ENCODE assay signal across 8 cellular contexts in genomic region chr22:25777870-25778269, GRCh38. TPM values are rescaled to one million over a fixed set of nuclear protein-coding genes. Genes with fewer than 3 reads are reported as not detected.
A peak's percentile ranks its signal among the peaks of the same experiment; 100 is the strongest.
DNase-seq lines count a peak whose midpoint lies in the region; ATAC-seq and TF ChIP-seq lines count a peak whose summit lies in the region.

No MANE protein-coding gene starts in this region.

- no peaks in the 10 kb centered on the region for H3K4me1 ChIP-seq in left lung

- H3K4me3 ChIP-seq in left lung: no peak overlapping the region

- POLR2A ChIA-PET in activated CD8-positive, alpha-beta T cell treated with anti-CD3 and anti-CD28 coated beads for 36 hours (lab: Charles Lee): no interaction called here

- no peak overlapping the region for H3K27ac Mint-ChIP-seq in activated CD8-positive, alpha-beta T cell treated with anti-CD3 and anti-CD28 coated beads for 36 hours
- H3K27ac Mint-ChIP-seq in activated T-helper 17 cell treated with anti-CD3 and anti-CD28 coated beads, Interleukin-2, amount 50 U/mL, for 72 hours: no peak overlapping the region

- peaks cover 0 to 25% of the 10 kb centered on the region in 2 donors for H3K27me3 ChIP-seq in left lung

- no peak for TF ChIP-seq CTCF in activated CD8-positive, alpha-beta T cell treated with anti-CD3 and anti-CD28 coated beads for 36 hours (IDR thresholded peaks at IDR 0.05)
- TF ChIP-seq CTCF in left lung (IDR thresholded peaks at IDR 0.05) (no peak), omental fat pad (IDR thresholded peaks at IDR 0.05) (no peak)

- no peak overlapping the region for H3K27ac ChIP-seq in left lung

- H3K4me1 Mint-ChIP-seq in activated CD8-positive, alpha-beta T cell treated with anti-CD3 and anti-CD28 coated beads for 36 hours (ENCODE audit: low read depth): peaks cover 3% of the 10 kb centered on the region
- H3K4me1 Mint-ChIP-seq in activated T-helper 17 cell treated with anti-CD3 and anti-CD28 coated beads, Interleukin-2, amount 50 U/mL, for 72 hours: peaks cover 3% of the 10 kb centered on the region

- H3K27me3 Mint-ChIP-seq in activated CD8-positive, alpha-beta T cell treated with anti-CD3 and anti-CD28 coated beads for 36 hours: peaks cover 5% of the 10 kb centered on the region
- peaks cover 7% of the 10 kb centered on the region for H3K27me3 Mint-ChIP-seq in activated T-helper 17 cell treated with anti-CD3 and anti-CD28 coated beads, Interleukin-2, amount 50 U/mL, for 72 hours

- H3K36me3 ChIP-seq in left lung: no peaks in the 10 kb centered on the region

- DNase-seq in SIG-M5 treated with dmso at 0.1 percent for 504 hours (lab: John Stamatoyannopoulos, UW; ENCODE audit: unreplicated experiment): peak; percentile 57
- no peak for DNase-seq in SIG-M5 (lab: John Stamatoyannopoulos, UW)
- peak; percentile 62 for DNase-seq in M059J (ENCODE audit: low read depth)
- peak; percentile 37 for DNase-seq in activated CD8-positive, alpha-beta T cell treated with anti-CD3 and anti-CD28 coated beads for 36 hours
- no peak for DNase-seq in left lung
- no peak for DNase-seq in omental fat pad (ENCODE audit: low spot score)

- intact Hi-C loops in activated CD8-positive, alpha-beta T cell treated with anti-CD3 and anti-CD28 coated beads for 36 hours (cut with micrococcal nuclease): loop anchor here (5.0 to 10.0 kb wide), 2 partner anchors 73 to 554 kb away; no protein-coding TSS in a partner anchor
- intact Hi-C loops in left lung (cut with DNase I): no loop called here

- no peak for ATAC-seq in activated CD8-positive, alpha-beta T cell treated with anti-CD3 and anti-CD28 coated beads for 36 hours
- ATAC-seq in left lung (peak; percentile 51), omental fat pad (ENCODE audit: low FRiP score) (no peak), HG03025 (IDR thresholded peaks at IDR 0.05; ENCODE audit: low FRiP score, unreplicated experiment) (no peak)
- no peak for ATAC-seq in activated T-helper 17 cell treated with anti-CD3 and anti-CD28 coated beads, Interleukin-2, amount 50 U/mL, for 72 hours (replicated peaks)

- H3K9me3 ChIP-seq in left lung: no peaks in the 10 kb centered on the region

- H3K4me3 Mint-ChIP-seq in activated CD8-positive, alpha-beta T cell treated with anti-CD3 and anti-CD28 coated beads for 36 hours: no peak overlapping the region
- H3K4me3 Mint-ChIP-seq in activated T-helper 17 cell treated with anti-CD3 and anti-CD28 coated beads, Interleukin-2, amount 50 U/mL, for 72 hours: no peak overlapping the region

- CTCF ChIA-PET in activated CD8-positive, alpha-beta T cell treated with anti-CD3 and anti-CD28 coated beads for 36 hours (lab: Charles Lee): no interaction called here

- H3K36me3 Mint-ChIP-seq in activated CD8-positive, alpha-beta T cell treated with anti-CD3 and anti-CD28 coated beads for 36 hours (ENCODE audit: low read depth): no peaks in the 10 kb centered on the region
- H3K36me3 Mint-ChIP-seq in activated T-helper 17 cell treated with anti-CD3 and anti-CD28 coated beads, Interleukin-2, amount 50 U/mL, for 72 hours (ENCODE audit: low read depth): no peaks in the 10 kb centered on the region

- H3K9me3 Mint-ChIP-seq in activated CD8-positive, alpha-beta T cell treated with anti-CD3 and anti-CD28 coated beads for 36 hours: no peaks in the 10 kb centered on the region
- H3K9me3 Mint-ChIP-seq in activated T-helper 17 cell treated with anti-CD3 and anti-CD28 coated beads, Interleukin-2, amount 50 U/mL, for 72 hours: no peaks in the 10 kb centered on the region

RNA-seq across cellular contexts. Expression of gene MYO18B, which starts 35.9 kb away (rescaled TPM):
- not detected in 2 replicates for total RNA-seq in M059J (2014; rRNA removed; shearing (Covaris generic))
- total RNA-seq in activated CD8-positive, alpha-beta T cell treated with anti-CD3 and anti-CD28 coated beads for 36 hours: 1 to 10 TPM; 1.6 to 1.8 TPM
- total RNA-seq in left lung: under 1 TPM; 0.06 to 0.26 TPM
- total RNA-seq in activated T-helper 17 cell treated with anti-CD3 and anti-CD28 coated beads, Interleukin-2, amount 50 U/mL, for 72 hours: 1 to 10 TPM; 2.3 to 4.3 TPM
- under 1 TPM in 2 of 4 donors, not detected in 2; under 0.01 TPM for total RNA-seq in omental fat pad

Comparison
In these comparisons a context has a peak if more than half of its experiments do, and no peak if none do; other contexts are left out.
1. DNase-seq: peak in SIG-M5 treated with dmso at 0.1 percent for 504 hours (single experiment), M059J (single experiment) and activated CD8-positive, alpha-beta T cell treated with anti-CD3 and anti-CD28 coated beads for 36 hours (single experiment); none in SIG-M5 (single experiment), left lung (0 of 2) and omental fat pad (single experiment).